In the genomic region with DNA sequence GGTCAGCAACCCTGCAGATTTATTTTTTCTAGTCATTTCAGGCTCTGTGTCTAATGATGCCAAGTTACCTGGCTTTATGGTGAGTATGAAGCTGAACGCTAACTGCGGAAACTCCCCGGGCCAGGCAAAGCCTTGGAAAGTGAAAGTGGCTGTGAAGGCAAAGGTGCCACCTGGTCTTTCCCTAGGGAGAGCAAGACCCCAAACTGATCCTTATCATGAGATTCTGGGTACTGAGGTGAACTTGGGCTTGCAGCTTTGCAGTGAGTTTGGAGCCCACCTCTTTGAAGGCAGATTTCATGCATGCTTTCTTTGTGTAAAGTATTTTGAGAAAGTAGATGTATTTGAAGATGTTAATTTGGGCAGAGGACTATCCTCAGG, we compare ENCODE assay signal across 8 cellular contexts.
DNase-seq lines count a peak whose midpoint lies in the region; ATAC-seq and TF ChIP-seq lines count a peak whose summit lies in the region.

No MANE protein-coding gene starts in this region.

- H3K4me3 Mint-ChIP-seq in activated T-cell treated with anti-CD3 and anti-CD28 coated beads, Interleukin-2, amount 50 U/mL, for 72 hours, result peak overlapping the region; percentile 62 to 76

- H3K27ac ChIP-seq in SK-N-SH (ENCODE audit: low read depth in 2 of 2, low read length in 1 of 2) (no peak overlapping the region), osteoblast (ENCODE audit: low read depth, low read length) (no peak overlapping the region), upper lobe of left lung (no peak overlapping the region)

- CTCF ChIA-PET in SK-N-SH (lab: Yijun Ruan, JAX), result interaction anchor here (0.6 to 3.9 kb wide), 31 partner anchors 8 to 538 kb away, joined by 3 to 44 read pairs (median 4); partner anchors contain the start of genes MAP1B, MRPS27 and PTCD2

- H3K36me3 ChIP-seq in SK-N-SH (replicated peaks in 1 of 2; ENCODE audit: control insufficient read depth in 1 of 2, insufficient read depth in 2 of 2, low read length in 1 of 2) (no peaks in the 10 kb centered on the region), osteoblast (ENCODE audit: insufficient read depth, low read length) (no peaks in the 10 kb centered on the region), upper lobe of left lung (no peaks in the 10 kb centered on the region)

- H3K9me3 ChIP-seq in SK-N-SH, result no peaks in the 10 kb centered on the region
- H3K9me3 ChIP-seq in osteoblast (ENCODE audit: low read depth, low read length), result no peaks in the 10 kb centered on the region
- H3K9me3 ChIP-seq in upper lobe of left lung, result no peaks in the 10 kb centered on the region

- ATAC-seq in SK-N-SH treated with all-trans-retinoic acid at 6 μM for 48 hours (no peak), HG02571 (IDR thresholded peaks at IDR 0.05; ENCODE audit: unreplicated experiment) (peak; percentile 26), upper lobe of left lung (ENCODE audit: low FRiP score in 2 of 2) (no peak)
- ATAC-seq in activated T-cell treated with anti-CD3 and anti-CD28 coated beads, Interleukin-2, amount 50 U/mL, for 72 hours (replicated peaks in 1 of 2), result peak; percentile 16 to 17

- POLR2A ChIA-PET in SK-N-SH (lab: Yijun Ruan, JAX), result interaction anchor here (0.6 to 1.4 kb wide), 2 partner anchors 324 to 326 kb away, joined by 3 to 4 read pairs; no protein-coding TSS in a partner anchor

- H4K20me1 ChIP-seq in SK-N-SH (ENCODE audit: insufficient read depth), result no peaks in the 10 kb centered on the region
- no peaks in the 10 kb centered on the region for H4K20me1 ChIP-seq in osteoblast (ENCODE audit: insufficient read depth, low read length)

- TF ChIP-seq EP300 in SK-N-SH (IDR thresholded peaks at IDR 0.05; ENCODE audit: borderline replicate concordance in 1 of 2, low read depth in 1 of 2, low read length in 1 of 2) (no peak), upper lobe of left lung (IDR thresholded peaks at IDR 0.05) (no peak)

- H3K9me3 Mint-ChIP-seq in activated T-cell treated with anti-CD3 and anti-CD28 coated beads, Interleukin-2, amount 50 U/mL, for 72 hours, result no peaks in the 10 kb centered on the region

- H3K79me2 ChIP-seq in SK-N-SH (ENCODE audit: insufficient read depth) (no peaks in the 10 kb centered on the region), osteoblast (ENCODE audit: insufficient read depth, low read length) (no peaks in the 10 kb centered on the region)

- H2AFZ ChIP-seq in SK-N-SH (ENCODE audit: low read depth), result no peak overlapping the region
- peak overlapping the region; percentile 88 for H2AFZ ChIP-seq in osteoblast (ENCODE audit: low read length)

- H3K4me3 ChIP-seq in SK-N-SH (ENCODE audit: low read depth in 2 of 2, low read length in 1 of 2) (peak overlapping the region in 1 of 2 experiments; percentile 2; a peak in 1 of 4 replicates), osteoblast (ENCODE audit: insufficient read depth, low read length) (peak overlapping the region; percentile 68), upper lobe of left lung (no peak overlapping the region)

- H3K4me1 Mint-ChIP-seq in activated T-cell treated with anti-CD3 and anti-CD28 coated beads, Interleukin-2, amount 50 U/mL, for 72 hours (ENCODE audit: low read depth), result peaks cover 44% of the 10 kb centered on the region

- H3F3A ChIP-seq in SK-N-SH (replicated peaks; ENCODE audit: insufficient read depth), result no peaks in the 10 kb centered on the region

- peaks cover 20% of the 10 kb centered on the region for H3K27me3 Mint-ChIP-seq in activated T-cell treated with anti-CD3 and anti-CD28 coated beads, Interleukin-2, amount 50 U/mL, for 72 hours (ENCODE audit: low read depth)

- H3K4me1 ChIP-seq in SK-N-SH (ENCODE audit: control insufficient read depth in 1 of 2, insufficient read depth in 2 of 2, low read depth in 1 of 2, low read length in 1 of 2) (peaks cover 4 to 15% of the 10 kb centered on the region in 2 experiments; a peak in 2 of 4 replicates), osteoblast (ENCODE audit: insufficient read depth, low read length) (peaks cover 5% of the 10 kb centered on the region), upper lobe of left lung (peaks cover 0 to 7% (median 6%) of the 10 kb centered on the region in 4 donors)

- H3K4me2 ChIP-seq in SK-N-SH, result peak overlapping the region; percentile 53
- H3K4me2 ChIP-seq in osteoblast (ENCODE audit: insufficient read depth, low read length), result peak overlapping the region; percentile 88

- DNase-seq in SK-N-SH (no peak), osteoblast (ENCODE audit: insufficient read length, low spot score, missing footprints) (no peak), upper lobe of left lung (no peak), NCI-H146 treated with DMSO at 0.1 percent for 48 hours (lab: John Stamatoyannopoulos, UW; ENCODE audit: unreplicated experiment) (no peak)
- peak in 1 of 2 donors; percentile 10 for DNase-seq in activated T-cell treated with anti-CD3 and anti-CD28 coated beads, Interleukin-2, amount 50 U/mL, for 72 hours
- no peak for DNase-seq in stimulated activated CD4-positive, alpha-beta T cell treated with anti-CD3 and anti-CD28 coated beads, Interleukin-2, amount 100 ng/mL, for 48 hours

- no peak for TF ChIP-seq POLR2A in upper lobe of left lung (IDR thresholded peaks at IDR 0.05)

- WGBS in SK-N-SH (ENCODE audit: low lambda C conversion rate), result 100% methylated on average over 3 of the region's 3 CpGs
- 93 to 95% methylated on average over 3 of the region's 3 CpGs for WGBS in upper lobe of left lung, 2 donors

- H3K9ac ChIP-seq in SK-N-SH, result 0 out of 2 replicates have a peak overlapping the region, but pooled peaks have one; percentile 22

- no peaks in the 10 kb centered on the region for H3K27me3 ChIP-seq in SK-N-SH (ENCODE audit: insufficient read depth)
- no peaks in the 10 kb centered on the region for H3K27me3 ChIP-seq in osteoblast (ENCODE audit: insufficient read depth, low read length)
- H3K27me3 ChIP-seq in upper lobe of left lung, result no peaks in the 10 kb centered on the region

- no peak overlapping the region for H3K27ac Mint-ChIP-seq in activated T-cell treated with anti-CD3 and anti-CD28 coated beads, Interleukin-2, amount 50 U/mL, for 72 hours

- TF ChIP-seq CTCF in SK-N-SH (IDR thresholded peaks at IDR 0.05), result no peak
- TF ChIP-seq CTCF in osteoblast (IDR thresholded peaks at IDR 0.05; ENCODE audit: extremely low read depth, low read depth, low read length), result no peak
- no peak for TF ChIP-seq CTCF in upper lobe of left lung (IDR thresholded peaks at IDR 0.05)

- H3K9me2 ChIP-seq in SK-N-SH, result no peaks in the 10 kb centered on the region

- TF ChIP-seq RAD21 in SK-N-SH (IDR thresholded peaks at IDR 0.05; ENCODE audit: low read length), result no peak

- no peaks in the 10 kb centered on the region for H3K36me3 Mint-ChIP-seq in activated T-cell treated with anti-CD3 and anti-CD28 coated beads, Interleukin-2, amount 50 U/mL, for 72 hours (ENCODE audit: insufficient read depth in 2 of 2)

TF ChIP-seq in SK-N-SH, 30 proteins besides CTCF, POLR2A, EP300 and RAD21 (continues in another document):
- TF ChIP-seq RFX5 (IDR thresholded peaks at IDR 0.05; ENCODE audit: low read length) (no peak), MAX (IDR thresholded peaks at IDR 0.05; ENCODE audit: low read depth) (no peak), NRF1 (IDR thresholded peaks at IDR 0.05; ENCODE audit: low read depth, low read length) (no peak), JUND (IDR thresholded peaks at IDR 0.05) (no peak), MEF2A (IDR thresholded peaks at IDR 0.05; ENCODE audit: borderline replicate concordance, low read depth) (no peak), ELF1 (IDR thresholded peaks at IDR 0.05) (no peak), FOXM1 (IDR thresholded peaks at IDR 0.05; ENCODE audit: low read depth) (no peak), TAF1 (IDR thresholded peaks at IDR 0.05; ENCODE audit: borderline replicate concordance, low read depth, low read length) (no peak)
- TF ChIP-seq, protein P1, sequence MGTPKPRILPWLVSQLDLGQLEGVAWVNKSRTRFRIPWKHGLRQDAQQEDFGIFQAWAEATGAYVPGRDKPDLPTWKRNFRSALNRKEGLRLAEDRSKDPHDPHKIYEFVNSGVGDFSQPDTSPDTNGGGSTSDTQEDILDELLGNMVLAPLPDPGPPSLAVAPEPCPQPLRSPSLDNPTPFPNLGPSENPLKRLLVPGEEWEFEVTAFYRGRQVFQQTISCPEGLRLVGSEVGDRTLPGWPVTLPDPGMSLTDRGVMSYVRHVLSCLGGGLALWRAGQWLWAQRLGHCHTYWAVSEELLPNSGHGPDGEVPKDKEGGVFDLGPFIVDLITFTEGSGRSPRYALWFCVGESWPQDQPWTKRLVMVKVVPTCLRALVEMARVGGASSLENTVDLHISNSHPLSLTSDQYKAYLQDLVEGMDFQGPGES (IDR thresholded peaks at IDR 0.05; ENCODE audit: low read depth, low read length), result no peak

TF ChIP-seq in SK-N-SH treated with all-trans-retinoic acid at 6 μM for 48 hours, 23 proteins besides CTCF, POLR2A, EP300 and RAD21 (continues in another document):
- no peak for TF ChIP-seq BACH2 (CRISPR knock-in tag; IDR thresholded peaks at IDR 0.05; ENCODE audit: borderline replicate concordance)
- no peak for TF ChIP-seq TSHZ2 (CRISPR knock-in tag; IDR thresholded peaks at IDR 0.05)
- no peak for TF ChIP-seq CSDC2 (CRISPR knock-in tag; IDR thresholded peaks at IDR 0.05)
- TF ChIP-seq PPARA (CRISPR knock-in tag; IDR thresholded peaks at IDR 0.05; ENCODE audit: borderline replicate concordance), result no peak
- TF ChIP-seq ISL1 (CRISPR knock-in tag; IDR thresholded peaks at IDR 0.05), result no peak

Comparison
In these comparisons a context has a peak if more than half of its experiments do, and no peak if none do; other contexts are left out.
1. ATAC-seq: peak in HG02571 (single experiment) and activated T-cell treated with anti-CD3 and anti-CD28 coated beads, Interleukin-2, amount 50 U/mL, for 72 hours (2 of 2); none in SK-N-SH treated with all-trans-retinoic acid at 6 μM for 48 hours (single experiment) and upper lobe of left lung (0 of 2).